In the genomic region with DNA sequence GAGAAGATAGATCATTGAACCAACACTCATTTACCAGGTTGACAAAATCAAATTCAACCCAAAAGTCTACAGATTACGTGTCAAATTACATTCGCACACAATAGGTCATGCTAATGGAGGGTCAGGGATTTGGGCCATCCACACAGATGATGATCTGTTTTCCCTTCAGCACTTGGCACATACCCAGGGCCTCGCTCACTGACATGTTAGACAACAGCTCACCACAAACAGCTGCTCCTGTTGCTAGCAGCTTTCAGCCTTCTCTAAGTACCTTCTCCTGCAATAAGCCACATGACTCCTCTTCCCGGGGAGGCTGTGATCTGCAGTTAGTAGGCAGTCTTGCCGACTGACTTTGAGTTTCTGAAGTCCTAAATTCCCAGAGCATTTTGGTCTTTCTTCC, we compare ENCODE assay signal across 10 cellular contexts. TPM values are rescaled to one million over a fixed set of nuclear protein-coding genes. Genes with fewer than 3 reads are reported as not detected.
DNase-seq lines count a peak whose midpoint lies in the region; ATAC-seq lines count a peak whose summit lies in the region.
"Had no signal": no experiment of that assay in that cellular context is flagged by ENCODE, and none has a peak within 500 bp of the region (broad histone marks: within the 10 kb centered on the region; RNA-seq: fewer than 3 reads in every experiment).

No MANE protein-coding gene starts in this region.

- H3K4me3 Mint-ChIP-seq in T-cell: no peak overlapping the region
- no peak overlapping the region for H3K4me3 Mint-ChIP-seq in naive thymus-derived CD8-positive, alpha-beta T cell
- H3K4me3 Mint-ChIP-seq: H9 had no signal

- POLR2A ChIA-PET in T-cell (lab: Charles Lee): no interaction called here
- POLR2A ChIA-PET in naive thymus-derived CD8-positive, alpha-beta T cell (lab: Charles Lee): no interaction called here

- peaks cover 35 to 43% of the 10 kb centered on the region in 2 donors for H3K27me3 Mint-ChIP-seq in T-cell
- H3K27me3 Mint-ChIP-seq in naive thymus-derived CD8-positive, alpha-beta T cell: peaks cover 28 to 60% (median 43%) of the 10 kb centered on the region in 5 donors

- CTCF ChIA-PET in T-cell (lab: Charles Lee): no interaction called here

- no peaks in the 10 kb centered on the region for H3K9me3 Mint-ChIP-seq in T-cell
- no peaks in the 10 kb centered on the region for H3K9me3 Mint-ChIP-seq in naive thymus-derived CD8-positive, alpha-beta T cell
- H3K9me3 Mint-ChIP-seq: H9 had no signal

- H3K27ac Mint-ChIP-seq in T-cell: no peak overlapping the region
- no peak overlapping the region for H3K27ac Mint-ChIP-seq in naive thymus-derived CD8-positive, alpha-beta T cell
- H3K27ac Mint-ChIP-seq: H9 had no signal

- DNase-seq in DMS53 (lab: John Stamatoyannopoulos, UW) (peak; percentile 78), NCI-H1092 (lab: John Stamatoyannopoulos, UW) (peak; percentile 72), SHP77 (lab: John Stamatoyannopoulos, UW) (peak; percentile 82 to 92), kidney tubule cell (ENCODE audit: low spot score) (peak; percentile 33), T-cell (no peak), midbrain (lab: John Stamatoyannopoulos, UW) (no peak)
- DNase-seq in naive thymus-derived CD8-positive, alpha-beta T cell: no peak
- DNase-seq: central memory CD4-positive, alpha-beta T cell; H9 had no signal

- peaks cover 0 to 6% (median 6%) of the 10 kb centered on the region in 3 donors for H3K4me1 Mint-ChIP-seq in T-cell
- peaks cover 0 to 4% (median 0%) of the 10 kb centered on the region in 4 donors for H3K4me1 Mint-ChIP-seq in naive thymus-derived CD8-positive, alpha-beta T cell

- H3K36me3 Mint-ChIP-seq in T-cell: no peaks in the 10 kb centered on the region
- H3K36me3 Mint-ChIP-seq in naive thymus-derived CD8-positive, alpha-beta T cell: no peaks in the 10 kb centered on the region

- no peak for ATAC-seq in T-cell (replicated peaks in 1 of 4)
- ATAC-seq in naive thymus-derived CD8-positive, alpha-beta T cell: no peak
- ATAC-seq in HG03520 (IDR thresholded peaks at IDR 0.05; ENCODE audit: unreplicated experiment): no peak

RNA-seq across cellular contexts. Expression of gene NKX2-3, which starts 18.4 kb away (rescaled TPM):
- total RNA-seq in T-cell: under 1 TPM in 1 of 5 donors, not detected in 4; 0.15 TPM
- not detected for total RNA-seq in naive thymus-derived CD8-positive, alpha-beta T cell
- polyA plus RNA-seq in naive thymus-derived CD8-positive, alpha-beta T cell: not detected
- total RNA-seq: H9 had no signal

Comparison
In these comparisons a context has a peak if more than half of its experiments do, and no peak if none do; other contexts are left out.
1. DNase-seq: peak in DMS53 (single experiment), NCI-H1092 (single experiment), SHP77 (2 of 2) and kidney tubule cell (single experiment); none in T-cell (0 of 34), naive thymus-derived CD8-positive, alpha-beta T cell (0 of 10) and midbrain (single experiment).